13 cellular contexts compared by ENCODE assay signal in genomic region chr6:16420332-16420714, GRCh38.
DNase-seq lines count a peak whose midpoint lies in the region; ATAC-seq and TF ChIP-seq lines count a peak whose summit lies in the region.
"Had no signal": no experiment of that assay in that cellular context is flagged by ENCODE, and none has a peak within 500 bp of the region (broad histone marks: within the 10 kb centered on the region; RNA-seq: fewer than 3 reads in every experiment).

No MANE protein-coding gene starts in this region.

- H3K4me3 Mint-ChIP-seq in activated CD4-positive, alpha-beta memory T cell treated with anti-CD3 and anti-CD28 coated beads, Interleukin-2, amount 10 ng/mL, durations not matched to agents 7 days and 5 days, result peak overlapping the region; percentile 29

- H3K27ac ChIP-seq in osteoblast (ENCODE audit: low read depth, low read length), result peak overlapping the region; percentile 81
- H3K27ac ChIP-seq in right lobe of liver, result no peak overlapping the region
- H3K27ac ChIP-seq: epithelial cell of prostate had no signal

- no peak for TF ChIP-seq POLR2A in right lobe of liver (IDR thresholded peaks at IDR 0.05)

- H3K4me1 ChIP-seq in osteoblast (ENCODE audit: insufficient read depth, low read length), result peaks cover 21% of the 10 kb centered on the region
- H3K4me1 ChIP-seq in mucosa of descending colon (ENCODE audit: low read depth), result peaks cover 30% of the 10 kb centered on the region
- H3K4me1 ChIP-seq in right lobe of liver, result no peaks in the 10 kb centered on the region

- H3K79me2 ChIP-seq in osteoblast (ENCODE audit: insufficient read depth, low read length), result no peaks in the 10 kb centered on the region

- no peak overlapping the region for H3K4me2 ChIP-seq in osteoblast (ENCODE audit: insufficient read depth, low read length)

- peaks cover 59% of the 10 kb centered on the region for H3K4me1 Mint-ChIP-seq in activated CD4-positive, alpha-beta memory T cell treated with anti-CD3 and anti-CD28 coated beads, Interleukin-2, amount 10 ng/mL, durations not matched to agents 7 days and 5 days

- H4K20me1 ChIP-seq in osteoblast (ENCODE audit: insufficient read depth, low read length), result no peaks in the 10 kb centered on the region

- no peaks in the 10 kb centered on the region for H3K27me3 Mint-ChIP-seq in activated CD4-positive, alpha-beta memory T cell treated with anti-CD3 and anti-CD28 coated beads, Interleukin-2, amount 10 ng/mL, durations not matched to agents 7 days and 5 days

- no peak overlapping the region for H2AFZ ChIP-seq in osteoblast (ENCODE audit: low read length)

- peak overlapping the region; percentile 99 for H3K27ac Mint-ChIP-seq in activated CD4-positive, alpha-beta memory T cell treated with anti-CD3 and anti-CD28 coated beads, Interleukin-2, amount 10 ng/mL, durations not matched to agents 7 days and 5 days

- peak; percentile 10 for ATAC-seq in GM19351 (IDR thresholded peaks at IDR 0.05; ENCODE audit: unreplicated experiment)
- ATAC-seq in HG02938 (IDR thresholded peaks at IDR 0.05; ENCODE audit: unreplicated experiment), result peak; percentile 25
- ATAC-seq in mucosa of descending colon, result no peak
- ATAC-seq in right lobe of liver, result no peak
- ATAC-seq: HCT116, left lobe of liver had no signal

- H3K9me3 ChIP-seq in osteoblast (ENCODE audit: low read depth, low read length) (no peaks in the 10 kb centered on the region), mucosa of descending colon (no peaks in the 10 kb centered on the region), right lobe of liver (no peaks in the 10 kb centered on the region)

- WGBS in right lobe of liver (ENCODE audit: insufficient coverage, low coverage, low lambda C conversion rate, missing lambda C conversion rate), result 83% methylated on average over 2 of the region's 2 CpGs

- POLR2A ChIA-PET in activated CD4-positive, alpha-beta memory T cell treated with anti-CD3 and anti-CD28 coated beads, Interleukin-2, amount 10 ng/mL, durations not matched to agents 7 days and 5 days (lab: Charles Lee), result interaction anchor here (0.7 to 4.3 kb wide), 24 partner anchors 8 to 342 kb away, joined by 3 to 109 read pairs (median 5); partner anchors contain the start of gene ATXN1

- no peaks in the 10 kb centered on the region for H3K9me3 Mint-ChIP-seq in activated CD4-positive, alpha-beta memory T cell treated with anti-CD3 and anti-CD28 coated beads, Interleukin-2, amount 10 ng/mL, durations not matched to agents 7 days and 5 days

- peaks cover 11% of the 10 kb centered on the region for H3K36me3 Mint-ChIP-seq in activated CD4-positive, alpha-beta memory T cell treated with anti-CD3 and anti-CD28 coated beads, Interleukin-2, amount 10 ng/mL, durations not matched to agents 7 days and 5 days (ENCODE audit: low read depth)

- H3K36me3 ChIP-seq in osteoblast (ENCODE audit: insufficient read depth, low read length), result no peaks in the 10 kb centered on the region
- H3K36me3 ChIP-seq in mucosa of descending colon (ENCODE audit: low read depth), result no peaks in the 10 kb centered on the region
- H3K36me3 ChIP-seq in right lobe of liver, result no peaks in the 10 kb centered on the region

- DNase-seq in activated CD4-positive, alpha-beta memory T cell treated with anti-CD3 and anti-CD28 coated beads, Interleukin-2, amount 10 ng/mL, durations not matched to agents 7 days and 5 days, result no peak
- DNase-seq in osteoblast (ENCODE audit: insufficient read length, low spot score, missing footprints), result no peak
- no peak for DNase-seq in NCI-H82 (lab: John Stamatoyannopoulos, UW)
- no peak for DNase-seq in NCI-H1417 treated with DMSO at 0.1 percent for 48 hours (lab: John Stamatoyannopoulos, UW)
- DNase-seq in mucosa of descending colon, result no peak
- no peak for DNase-seq in right lobe of liver
- DNase-seq: GDM1, NCI-H1105 treated with DMSO at 0.1 percent for 48 hours had no signal

- no peak for TF ChIP-seq CTCF in osteoblast (IDR thresholded peaks at IDR 0.05; ENCODE audit: extremely low read depth, low read depth, low read length)
- no peak for TF ChIP-seq CTCF in mucosa of descending colon (IDR thresholded peaks at IDR 0.05)
- TF ChIP-seq CTCF in right lobe of liver (IDR thresholded peaks at IDR 0.05), result no peak

- no peaks in the 10 kb centered on the region for H3K27me3 ChIP-seq in osteoblast (ENCODE audit: insufficient read depth, low read length)
- no peaks in the 10 kb centered on the region for H3K27me3 ChIP-seq in right lobe of liver

- intact Hi-C loops in mucosa of descending colon (cut with DNase I, micrococcal nuclease), result no loop called here
- intact Hi-C loops in right lobe of liver (cut with DNase I), result no loop called here

- H3K4me3 ChIP-seq in osteoblast (ENCODE audit: insufficient read depth, low read length) (no peak overlapping the region), mucosa of descending colon (no peak overlapping the region), right lobe of liver (no peak overlapping the region)

- CTCF ChIA-PET in activated CD4-positive, alpha-beta memory T cell treated with anti-CD3 and anti-CD28 coated beads, Interleukin-2, amount 10 ng/mL, durations not matched to agents 7 days and 5 days (lab: Charles Lee), result interaction anchor here (0.7 to 2.1 kb wide), 15 partner anchors 10 to 343 kb away, joined by 3 to 26 read pairs (median 4); partner anchors contain the start of gene ATXN1

Comparison
In these comparisons a context has a peak if more than half of its experiments do, and no peak if none do; other contexts are left out.
1. ATAC-seq: peak in GM19351 (single experiment) and HG02938 (single experiment); none in mucosa of descending colon (single experiment) and right lobe of liver (0 of 4).